In genomic region chr5:65479527-65479926, GRCh38 we compare ENCODE assay signal across 11 cellular contexts. TPM values are rescaled to one million over a fixed set of nuclear protein-coding genes. Genes with fewer than 3 reads are reported as not detected.
DNase-seq lines count a peak whose midpoint lies in the region; ATAC-seq and TF ChIP-seq lines count a peak whose summit lies in the region.
"Had no signal": no experiment of that assay in that cellular context is flagged by ENCODE, and none has a peak within 500 bp of the region (broad histone marks: within the 10 kb centered on the region; RNA-seq: fewer than 3 reads in every experiment).

No MANE protein-coding gene starts in this region.

- POLR2A ChIA-PET in MCF 10A (lab: Yijun Ruan, JAX): interaction anchor here (0.7 to 1.4 kb wide), 4 partner anchors 12 to 83 kb away, joined by 3 to 6 read pairs (median 3); partner anchors contain the start of genes CENPK and PPWD1

- H3K36me3 ChIP-seq in mammary epithelial cell (ENCODE audit: insufficient read depth, low read length) (no peaks in the 10 kb centered on the region), liver (ENCODE audit: control insufficient read depth in 4 of 4, insufficient read depth in 3 of 4, low read depth in 1 of 4, low read length in 3 of 4) (no peaks in the 10 kb centered on the region), transverse colon (no peaks in the 10 kb centered on the region)
- H3K36me3 ChIP-seq: Peyer's patch had no signal

- peaks cover 67% of the 10 kb centered on the region for H3K79me2 ChIP-seq in mammary epithelial cell (ENCODE audit: insufficient read depth, low read length)

- H3K9me3 Mint-ChIP-seq in MCF 10A (ENCODE audit: unreplicated experiment): no peaks in the 10 kb centered on the region
- H3K9me3 Mint-ChIP-seq: IgD-negative memory B cell had no signal

- peak overlapping the region; percentile 92 for H3K4me2 ChIP-seq in mammary epithelial cell (ENCODE audit: insufficient read depth, low read depth, low read length)

- H3K9me3 ChIP-seq in mammary epithelial cell (replicated peaks; ENCODE audit: insufficient read depth, low read length) (no peaks in the 10 kb centered on the region), liver (ENCODE audit: control insufficient read depth in 4 of 4, low read length in 3 of 4) (no peaks in the 10 kb centered on the region), transverse colon (no peaks in the 10 kb centered on the region)
- H3K9me3 ChIP-seq: Peyer's patch had no signal

- peaks cover 14% of the 10 kb centered on the region for H3K4me1 Mint-ChIP-seq in MCF 10A (ENCODE audit: insufficient read depth, unreplicated experiment)

- CTCF ChIA-PET in mammary epithelial cell (lab: Charles Lee; ENCODE audit: low non-redundant PET) (no interaction called here), MCF 10A (lab: Yijun Ruan, JAX) (interaction anchor here (0.8 to 10.1 kb wide), 4 partner anchors 9 to 668 kb away, joined by 4 to 143 read pairs (median 24); no protein-coding TSS in a partner anchor)

- in situ Hi-C loops in mammary epithelial cell (cut with MboI; ENCODE audit: low sequenced_read_pairs in 2 of 2) (loop anchor here (25.0 kb wide), 3 partner anchors 517 to 842 kb away; no protein-coding TSS in a partner anchor), astrocyte of the spinal cord (cut with HindIII; ENCODE audit: low sequenced_read_pairs) (no loop called here), transverse colon (cut with MboI; ENCODE audit: low pct_ligation_motif_present in 1 of 4, low pct_unique_long_range_greater_than_20kb in 1 of 4, low sequenced_read_pairs in 3 of 4) (loop anchor here (10.0 to 25.0 kb wide), 6 partner anchors 367 to 842 kb away; no protein-coding TSS in a partner anchor)

- peaks cover 6% of the 10 kb centered on the region for H3K36me3 Mint-ChIP-seq in MCF 10A (ENCODE audit: insufficient read depth, unreplicated experiment)
- H3K36me3 Mint-ChIP-seq: IgD-negative memory B cell had no signal

- no peaks in the 10 kb centered on the region for H3K27me3 ChIP-seq in mammary epithelial cell (ENCODE audit: insufficient read depth, low read length)
- no peaks in the 10 kb centered on the region for H3K27me3 ChIP-seq in liver (ENCODE audit: control insufficient read depth in 4 of 4, insufficient read depth in 4 of 4, low read length in 3 of 4)
- no peaks in the 10 kb centered on the region for H3K27me3 ChIP-seq in transverse colon
- H3K27me3 ChIP-seq: Peyer's patch had no signal

- H3K4me3 ChIP-seq in mammary epithelial cell (replicated peaks in 1 of 3; ENCODE audit: insufficient read depth in 1 of 3, low read depth in 2 of 3, low read length in 3 of 3) (peak overlapping the region; percentile 54 to 88 (median 80)), astrocyte of the spinal cord (ENCODE audit: low read depth, low read length) (peak overlapping the region; percentile 53), liver (ENCODE audit: low read depth in 1 of 3, low read length in 3 of 3) (peak overlapping the region in 1 of 3 donors; percentile 71), transverse colon (no peak overlapping the region)

- H3K27ac ChIP-seq in mammary epithelial cell (ENCODE audit: insufficient read depth, low read depth, low read length) (peak overlapping the region; percentile 76), liver (ENCODE audit: low read depth in 1 of 2, low read length in 2 of 2) (peak overlapping the region; percentile 74 to 94), transverse colon (peak overlapping the region; percentile 79 to 90 (median 86))

- intact Hi-C loops in mammary epithelial cell (cut with micrococcal nuclease): no loop called here
- intact Hi-C loops in MCF 10A (cut with micrococcal nuclease): no loop called here
- intact Hi-C loops in transverse colon (cut with DNase I; ENCODE audit: low total_unique reads): no loop called here

- no peak for TF ChIP-seq CTCF in mammary epithelial cell (conservative IDR thresholded peaks at IDR 0.05 in 1 of 2, IDR thresholded peaks at IDR 0.05 in 1 of 2; ENCODE audit: extremely low read depth in 1 of 2, insufficient read depth in 1 of 2, low read depth in 1 of 2, low read length in 2 of 2)
- no peak for TF ChIP-seq CTCF in MCF 10A (IDR thresholded peaks at IDR 0.05; ENCODE audit: unreplicated experiment)
- no peak for TF ChIP-seq CTCF in astrocyte of the spinal cord (IDR thresholded peaks at IDR 0.05; ENCODE audit: low read depth, low read length)
- TF ChIP-seq CTCF in liver (IDR thresholded peaks at IDR 0.05; ENCODE audit: low read depth, low read length, missing input control): no peak
- no peak for TF ChIP-seq CTCF in transverse colon (IDR thresholded peaks at IDR 0.05)

- WGBS in mammary epithelial cell (ENCODE audit: low coverage, missing lambda C conversion rate): 80% methylated on average over 1 of the region's 1 CpG
- 36% methylated on average over 1 of the region's 1 CpG for WGBS in liver
- 50 to 70% methylated on average over 1 of the region's 1 CpG for WGBS in transverse colon (ENCODE audit: low coverage in 1 of 2), 2 donors

- no peaks in the 10 kb centered on the region for H4K20me1 ChIP-seq in mammary epithelial cell (ENCODE audit: insufficient read depth, low read length)

- dilution Hi-C loops in mammary epithelial cell (cut with HindIII; ENCODE audit: low sequenced_read_pairs): no loop called here

- DNase-seq in mammary epithelial cell: peak; percentile 4
- DNase-seq in MCF 10A (ENCODE audit: unreplicated experiment): no peak
- no peak for DNase-seq in astrocyte of the spinal cord (ENCODE audit: low read depth, low spot score)
- no peak for DNase-seq in transverse colon
- DNase-seq in glomerular visceral epithelial cell (ENCODE audit: extremely low spot score): no peak
- no peak for DNase-seq in activated CD4-positive, CD25-positive, alpha-beta regulatory T cell treated with anti-CD3 and anti-CD28 coated beads, Interleukin-2, amount 50 U/mL, for 72 hours
- DNase-seq: activated T-cell treated with anti-CD3 and anti-CD28 coated beads for 4 hours had no signal

- H3K4me1 ChIP-seq in mammary epithelial cell (ENCODE audit: insufficient read depth, low read length) (peaks cover 9% of the 10 kb centered on the region), liver (ENCODE audit: control insufficient read depth in 4 of 4, insufficient read depth in 4 of 4, low read length in 3 of 4) (peaks cover 3 to 30% (median 20%) of the 10 kb centered on the region in 4 donors), transverse colon (peaks cover 0 to 29% (median 12%) of the 10 kb centered on the region in 4 donors)

- TF ChIP-seq POLR2A in transverse colon (IDR thresholded peaks at IDR 0.05): no peak

- no peak for ATAC-seq in HG03280 (IDR thresholded peaks at IDR 0.05; ENCODE audit: unreplicated experiment)

- TF ChIP-seq RAD21 in liver (IDR thresholded peaks at IDR 0.05): no peak

- no TSS peak for BruUV-seq in mammary epithelial cell (replicated peaks; lab: Mats Ljungman, UMichigan)
- no TSS peak for BruUV-seq in MCF 10A (replicated peaks; lab: Mats Ljungman, UMichigan)

- H3K27me3 Mint-ChIP-seq in MCF 10A (ENCODE audit: insufficient read depth, unreplicated experiment): no peaks in the 10 kb centered on the region
- H3K27me3 Mint-ChIP-seq: IgD-negative memory B cell had no signal

- H3K27ac Mint-ChIP-seq in MCF 10A (ENCODE audit: low read depth, unreplicated experiment): no peak overlapping the region
- H3K27ac Mint-ChIP-seq: IgD-negative memory B cell had no signal

- TF ChIP-seq EP300 in transverse colon (IDR thresholded peaks at IDR 0.05; ENCODE audit: low read depth): no peak

- no peak overlapping the region for H3K4me3 Mint-ChIP-seq in MCF 10A (ENCODE audit: unreplicated experiment)
- H3K4me3 Mint-ChIP-seq: IgD-negative memory B cell had no signal

- peak overlapping the region; percentile 38 for H2AFZ ChIP-seq in mammary epithelial cell (ENCODE audit: low read depth, low read length)

- H3K9ac ChIP-seq in mammary epithelial cell (ENCODE audit: insufficient read depth, low read length): peak overlapping the region; percentile 85
- H3K9ac ChIP-seq in liver (ENCODE audit: low read depth in 1 of 2, low read length in 2 of 2): peak overlapping the region in 1 of 2 donors; percentile 86

TF ChIP-seq in liver, 16 proteins besides CTCF, POLR2A, EP300 and RAD21 (continues in another document):
- TF ChIP-seq MAX (IDR thresholded peaks at IDR 0.05) (no peak), FOXA1 (IDR thresholded peaks at IDR 0.05) (no peak), ZBTB33 (IDR thresholded peaks at IDR 0.05) (no peak), TAF1 (conservative IDR thresholded peaks at IDR 0.05) (no peak)

RNA-seq across cellular contexts. Expression of gene ADAMTS6, which starts 2.2 kb away (rescaled TPM):
- total RNA-seq in mammary epithelial cell (10 to 100 TPM; 47.5 to 63.7 TPM), MCF 10A (2022) (17.8 and 19.5 TPM in 2 replicates), liver (1 to 10 TPM in 1 of 2 donors, under 1 TPM in 1; 0.92 to 2.0 TPM), transverse colon (1 to 10 TPM in 2 of 4 donors, under 1 TPM in 1, not detected in 1; 0.96 to 2.2 (median 1.1) TPM)
- polyA plus RNA-seq in mammary epithelial cell (8.2 TPM), liver (under 1 TPM; 0.06 to 0.26 TPM)
- 29.5 TPM for polyA minus RNA-seq in mammary epithelial cell

Comparison
In these comparisons a context has a peak if more than half of its experiments do, and no peak if none do; other contexts are left out.
1. H3K4me3 ChIP-seq: peak in mammary epithelial cell (3 of 3) and astrocyte of the spinal cord (single experiment); none in transverse colon (0 of 4).
2. Peak in every context shown above with its lines, with median percentiles within 50 percentile points of each other: H3K27ac ChIP-seq.